2 cellular contexts compared by ENCODE assay signal in genomic region chr3:59268170-59268569, GRCh38.
TF ChIP-seq lines count a peak whose summit lies in the region.

No MANE protein-coding gene starts in this region.

TF ChIP-seq in IMR-90, 13 proteins besides CTCF, POLR2A, EP300 and RAD21 (continued from another document):
- no peak for TF ChIP-seq ELK1 (IDR thresholded peaks at IDR 0.05; ENCODE audit: borderline replicate concordance, low read depth, low read length)
- TF ChIP-seq RCOR1 (IDR thresholded peaks at IDR 0.05; ENCODE audit: insufficient replicate concordance, low read length) = no peak
- no peak for TF ChIP-seq MAZ (IDR thresholded peaks at IDR 0.05; ENCODE audit: borderline replicate concordance, low read depth, low read length)
- TF ChIP-seq NFE2L2 (IDR thresholded peaks at IDR 0.05; ENCODE audit: low read depth, low read length) = no peak

TF ChIP-seq in SK-N-SH treated with all-trans-retinoic acid at 6 μM for 48 hours, 23 proteins besides CTCF, POLR2A, EP300 and RAD21 (continued from another document):
- TF ChIP-seq ZFP3 (CRISPR knock-in tag; IDR thresholded peaks at IDR 0.05) (no peak), RARB (CRISPR knock-in tag; IDR thresholded peaks at IDR 0.05) (no peak), SNAI2 (CRISPR knock-in tag; IDR thresholded peaks at IDR 0.05) (no peak), PPARA (CRISPR knock-in tag; IDR thresholded peaks at IDR 0.05; ENCODE audit: borderline replicate concordance) (no peak), POU6F1 (CRISPR knock-in tag; IDR thresholded peaks at IDR 0.05; ENCODE audit: borderline replicate concordance, low read depth) (no peak), CSDC2 (CRISPR knock-in tag; IDR thresholded peaks at IDR 0.05) (no peak), BACH2 (CRISPR knock-in tag; IDR thresholded peaks at IDR 0.05; ENCODE audit: borderline replicate concordance) (no peak), ZNF8 (CRISPR knock-in tag; IDR thresholded peaks at IDR 0.05) (no peak), OSR1 (CRISPR knock-in tag; IDR thresholded peaks at IDR 0.05) (no peak), ARNTL (CRISPR knock-in tag; IDR thresholded peaks at IDR 0.05; ENCODE audit: borderline replicate concordance, low read depth) (no peak), ZNF565 (CRISPR knock-in tag; conservative IDR thresholded peaks at IDR 0.05; ENCODE audit: low read depth) (no peak)
